Comparison of ENCODE assay signal across 18 cellular contexts in genomic region chr6:2215342-2215741, GRCh38.
"Had no signal": no experiment of that assay in that cellular context is flagged by ENCODE, and none has a peak within 500 bp of the region (broad histone marks: within the 10 kb centered on the region; RNA-seq: fewer than 3 reads in every experiment).

No MANE protein-coding gene starts in this region.

- H3K27ac ChIP-seq: gastroesophageal sphincter, heart left ventricle, ovary, psoas muscle, suprapubic skin, vagina, VCaP had no signal

- H3K36me3 ChIP-seq: gastroesophageal sphincter, heart left ventricle, ovary, suprapubic skin, vagina had no signal

- H3K9me3 ChIP-seq: gastroesophageal sphincter, heart left ventricle, mucosa of descending colon, ovary, psoas muscle, suprapubic skin, vagina had no signal

- H3K27me3 ChIP-seq: gastroesophageal sphincter, heart left ventricle, ovary, suprapubic skin, vagina had no signal

- H3K4me1 ChIP-seq: gastroesophageal sphincter, psoas muscle, suprapubic skin, vagina had no signal

- DNase-seq: activated CD4-positive, alpha-beta T cell treated with anti-CD3 and anti-CD28 coated beads, Interleukin-2, amount 50 U/mL, for 1 hour; activated CD4-positive, CD25-positive, alpha-beta regulatory T cell treated with anti-CD3 and anti-CD28 coated beads, Interleukin-2, amount 50 U/mL, for 72 hours; activated gamma-delta T cell; cortex of kidney; effector CD4-positive, alpha-beta T cell; heart left ventricle; immature natural killer cell; left ventricle myocardium superior; mucosa of descending colon; naive thymus-derived CD4-positive, alpha-beta T cell; ovary; psoas muscle; right cardiac atrium; trophoblast cell had no signal

- H3K4me3 ChIP-seq: gastroesophageal sphincter, heart left ventricle, mucosa of descending colon, ovary, psoas muscle, suprapubic skin, vagina had no signal
